ENCODE assay signal across 25 cellular contexts in the genomic region with DNA sequence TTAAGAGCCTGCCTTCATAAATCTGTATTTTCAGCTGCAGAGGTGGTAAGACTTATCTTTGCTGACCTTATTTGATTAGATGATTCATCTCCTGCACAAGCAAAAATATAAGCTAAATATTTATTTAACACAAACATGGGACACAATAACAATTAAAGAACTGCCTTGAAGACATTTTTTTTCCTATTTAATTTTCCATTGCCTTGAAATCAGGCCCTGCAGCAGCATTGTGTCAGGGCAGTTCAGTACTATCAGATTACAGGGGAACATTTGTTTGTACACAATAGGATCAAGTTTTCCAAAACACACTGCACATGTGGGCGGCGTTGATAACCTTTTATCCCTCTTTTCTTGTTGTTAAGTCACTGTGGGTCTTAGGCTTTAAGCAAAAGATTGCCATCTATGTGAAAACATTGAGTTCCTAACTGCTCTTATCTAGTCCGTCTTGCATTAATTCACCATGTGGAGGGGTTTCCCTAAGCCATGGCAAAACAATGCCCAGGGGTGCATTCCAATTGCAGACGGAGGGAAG. TPM values are rescaled to one million over a fixed set of nuclear protein-coding genes. Genes with fewer than 3 reads are reported as not detected.
DNase-seq lines count a peak whose midpoint lies in the region; ATAC-seq and TF ChIP-seq lines count a peak whose summit lies in the region.
"Had no signal": no experiment of that assay in that cellular context is flagged by ENCODE, and none has a peak within 500 bp of the region (broad histone marks: within the 10 kb centered on the region; RNA-seq: fewer than 3 reads in every experiment).

No MANE protein-coding gene starts in this region.

- H3K79me2 ChIP-seq in PC-9 (ENCODE audit: low read depth), result peaks cover 99% of the 10 kb centered on the region

- no peaks in the 10 kb centered on the region for H3K79me1 ChIP-seq in mesenchymal stem cell (replicated peaks; ENCODE audit: low read length, poor library complexity, severe bottlenecking)

- H4K91ac ChIP-seq in mesenchymal stem cell (ENCODE audit: low read length), result no peak overlapping the region

- H2BK12ac ChIP-seq in mesenchymal stem cell (ENCODE audit: low read length in 2 of 2), result no peak overlapping the region

- TF ChIP-seq POLR2A in Peyer's patch (IDR thresholded peaks at IDR 0.05), result no peak

- POLR2A ChIA-PET in PC-9 (lab: Charles Lee; ENCODE audit: unreplicated experiment), result interaction anchor here (0.5 kb wide), 1 partner anchor 257 kb away, joined by 4 read pairs; no protein-coding TSS in a partner anchor

- intact Hi-C loops in PC-9 (cut with micrococcal nuclease; ENCODE audit: unreplicated experiment), result no loop called here

- H4K20me1 ChIP-seq in PC-9 (ENCODE audit: insufficient read depth), result peaks cover 13% of the 10 kb centered on the region

- BruUV-seq in PC-9 (replicated peaks; lab: Mats Ljungman, UMichigan), result no TSS peak

- CTCF ChIA-PET in PC-9 (lab: Charles Lee), result no interaction called here

- WGBS in mesenchymal stem cell, result 75% methylated on average over 4 of the region's 4 CpGs

- H2AK5ac ChIP-seq in mesenchymal stem cell (ENCODE audit: low read length, severe bottlenecking), result no peak overlapping the region

- no peak overlapping the region for H2BK5ac ChIP-seq in mesenchymal stem cell (ENCODE audit: low read depth, low read length, poor library complexity, severe bottlenecking)

- H3K4me3 ChIP-seq in PC-9, result 0 out of 2 replicates have a peak overlapping the region, but pooled peaks have one; percentile 11
- H3K4me3 ChIP-seq in mesenchymal stem cell (ENCODE audit: insufficient read depth in 1 of 2, low read depth in 1 of 2, low read length in 2 of 2), result no peak overlapping the region
- H3K4me3 ChIP-seq in Peyer's patch, result no peak overlapping the region
- H3K4me3 ChIP-seq: coronary artery, lung, prostate gland, stomach, tibial artery had no signal

- no peak overlapping the region for H3K18ac ChIP-seq in mesenchymal stem cell (ENCODE audit: low read depth in 1 of 2, low read length in 2 of 2)

- no peaks in the 10 kb centered on the region for H3K9me2 ChIP-seq in PC-9 (ENCODE audit: insufficient read depth)
- H3K9me2 ChIP-seq: SK-N-SH had no signal

- no peak overlapping the region for H3K4ac ChIP-seq in mesenchymal stem cell (ENCODE audit: low read depth in 1 of 2, low read length in 2 of 2)

- H3K27ac ChIP-seq in PC-9 (0 out of 2 replicates have a peak overlapping the region, but pooled peaks have one; percentile 0), mesenchymal stem cell (ENCODE audit: low read length, poor library complexity, severe bottlenecking) (no peak overlapping the region), Peyer's patch (no peak overlapping the region)
- H3K27ac ChIP-seq: brain microvascular endothelial cell, coronary artery, prostate gland, RWPE1, stomach, tibial artery had no signal

- H3K36me3 ChIP-seq in PC-9 (ENCODE audit: low read depth) (peaks cover 56% of the 10 kb centered on the region), mesenchymal stem cell (ENCODE audit: control insufficient read depth in 1 of 2, insufficient read depth in 2 of 2, low read depth in 1 of 2, low read length in 2 of 2) (no peaks in the 10 kb centered on the region), Peyer's patch (no peaks in the 10 kb centered on the region)
- H3K36me3 ChIP-seq: brain microvascular endothelial cell, prostate gland, stomach, tibial artery had no signal

- TF ChIP-seq CTCF in PC-9 (conservative IDR thresholded peaks at IDR 0.05), result no peak
- TF ChIP-seq CTCF in Peyer's patch (IDR thresholded peaks at IDR 0.05), result no peak

- DNase-seq in DMS53 (lab: John Stamatoyannopoulos, UW) (peak; percentile 88), NCI-H2029 (lab: John Stamatoyannopoulos, UW) (peak; percentile 27), PC-9 (peak in 1 of 2 experiments; percentile 73), mesenchymal stem cell (peak; percentile 8), Peyer's patch (no peak), kidney glomerular epithelial cell (lab: John Stamatoyannopoulos, UW) (no peak)
- no peak for DNase-seq in central memory CD4-positive, alpha-beta T cell
- DNase-seq: activated CD4-positive, alpha-beta T cell treated with anti-CD3 and anti-CD28 coated beads for 48 hours; activated naive CD4-positive, alpha-beta T cell; activated T-cell treated with anti-CD3 and anti-CD28 coated beads, Interleukin-2, amount 50 U/mL, for 48 hours; brain microvascular endothelial cell; CD4-positive, alpha-beta T cell; endodermal cell; islet precursor cell; NCI-H1105; NCI-H2081; SK-N-SH; stomach; T-helper 2 cell; tibial artery had no signal

- no peaks in the 10 kb centered on the region for H3K27me3 ChIP-seq in PC-9 (ENCODE audit: insufficient read depth, low read depth)
- no peaks in the 10 kb centered on the region for H3K27me3 ChIP-seq in mesenchymal stem cell (ENCODE audit: control insufficient read depth in 1 of 2, insufficient read depth in 1 of 2, low read length in 2 of 2)
- H3K27me3 ChIP-seq in Peyer's patch, result no peaks in the 10 kb centered on the region
- H3K27me3 ChIP-seq: brain microvascular endothelial cell, stomach, tibial artery had no signal

- no peak overlapping the region for H4K8ac ChIP-seq in mesenchymal stem cell (ENCODE audit: low read length)

- H3K4me2 ChIP-seq in PC-9, result peak overlapping the region; percentile 88
- no peak overlapping the region for H3K4me2 ChIP-seq in mesenchymal stem cell (ENCODE audit: low read length, poor library complexity, severe bottlenecking)
- H3K4me2 ChIP-seq: SK-N-SH had no signal

- no peak overlapping the region for H3K14ac ChIP-seq in mesenchymal stem cell (ENCODE audit: low read length in 2 of 2)

- H3K9ac ChIP-seq in mesenchymal stem cell (ENCODE audit: low read length), result no peak overlapping the region
- H3K9ac ChIP-seq: SK-N-SH had no signal

- H2AFZ ChIP-seq in PC-9 (no peak overlapping the region), mesenchymal stem cell (ENCODE audit: low read depth, low read length) (no peak overlapping the region)

- H3F3A ChIP-seq in PC-9 (ENCODE audit: insufficient read depth, low read depth), result peaks cover 16% of the 10 kb centered on the region; the same call in 1 of the 2 replicates

- ATAC-seq in HG03097 (IDR thresholded peaks at IDR 0.05; ENCODE audit: low FRiP score, unreplicated experiment), result no peak

- H3K4me1 ChIP-seq in PC-9 (replicated peaks; ENCODE audit: insufficient read depth), result peaks cover 61% of the 10 kb centered on the region
- no peaks in the 10 kb centered on the region for H3K4me1 ChIP-seq in mesenchymal stem cell (ENCODE audit: control insufficient read depth, insufficient read depth, low read depth, low read length)
- no peaks in the 10 kb centered on the region for H3K4me1 ChIP-seq in Peyer's patch
- H3K4me1 ChIP-seq: prostate gland, tibial artery had no signal

- no peaks in the 10 kb centered on the region for H3K9me3 ChIP-seq in PC-9 (ENCODE audit: insufficient read depth, low read depth)
- H3K9me3 ChIP-seq in mesenchymal stem cell (ENCODE audit: control insufficient read depth, low read length), result no peaks in the 10 kb centered on the region
- H3K9me3 ChIP-seq in Peyer's patch, result no peaks in the 10 kb centered on the region
- H3K9me3 ChIP-seq: prostate gland, SK-N-SH, stomach, tibial artery had no signal

- no peak overlapping the region for H3K23ac ChIP-seq in mesenchymal stem cell (ENCODE audit: low read length in 2 of 2)

- no peak overlapping the region for H2BK15ac ChIP-seq in mesenchymal stem cell (ENCODE audit: low read depth, poor library complexity, severe bottlenecking)

- H2BK120ac ChIP-seq in mesenchymal stem cell (ENCODE audit: low read depth, low read length), result no peak overlapping the region

RNA-seq across cellular contexts. Expression of a gene that starts 7.4 kb away (rescaled TPM):
- total RNA-seq in PC-9 (2021), result 23.1 and 40.0 TPM in 2 replicates
- 0.52 TPM for polyA plus RNA-seq in mesenchymal stem cell (2013, experiment 1 of 2)
- polyA plus RNA-seq in mesenchymal stem cell (2013, experiment 2 of 2), result 0.58 TPM
- total RNA-seq in Peyer's patch, result 1 to 10 TPM; 3.8 to 9.9 (median 5.4) TPM
- total RNA-seq: CD4-positive, alpha-beta T cell; endodermal cell had no signal

Comparison
In these comparisons a context has a peak if more than half of its experiments do, and no peak if none do; other contexts are left out.
1. DNase-seq: peak in DMS53 (single experiment), NCI-H2029 (single experiment) and mesenchymal stem cell (single experiment); none in central memory CD4-positive, alpha-beta T cell (single experiment), Peyer's patch (0 of 3) and kidney glomerular epithelial cell (single experiment).